Comparison of ENCODE assay signal across 13 cellular contexts in the genomic region with DNA sequence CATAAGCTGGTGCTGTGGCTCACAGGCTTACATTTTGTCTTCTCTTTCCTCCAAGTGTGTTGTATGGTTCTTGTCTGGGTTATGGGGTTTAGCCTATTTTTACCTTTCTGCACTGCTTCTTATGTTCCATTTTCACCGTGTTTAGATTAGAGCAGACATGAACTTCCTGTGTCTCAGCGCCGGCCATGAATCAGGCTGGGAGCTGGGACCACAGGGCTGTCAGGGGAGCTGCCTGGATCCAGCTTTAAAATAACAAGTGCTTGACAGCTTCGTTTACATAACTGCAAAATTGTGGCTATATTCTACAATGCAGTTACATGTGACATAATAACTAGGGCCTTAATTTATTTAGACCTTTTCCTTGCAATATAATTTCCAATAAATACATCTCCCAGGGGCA.
A peak's percentile ranks its signal among the peaks of the same experiment; 100 is the strongest.
DNase-seq lines count a peak whose midpoint lies in the region; ATAC-seq and TF ChIP-seq lines count a peak whose summit lies in the region.
"Had no signal": no experiment of that assay in that cellular context is flagged by ENCODE, and none has a peak within 500 bp of the region (broad histone marks: within the 10 kb centered on the region; RNA-seq: fewer than 3 reads in every experiment).

No MANE protein-coding gene starts in this region.

- no peak for TF ChIP-seq POLR2A in breast epithelium (IDR thresholded peaks at IDR 0.05)

- H3K4me1 ChIP-seq in breast epithelium: no peaks in the 10 kb centered on the region
- peaks cover 12% of the 10 kb centered on the region for H3K4me1 ChIP-seq in mesodermal cell (ENCODE audit: control insufficient read depth, insufficient read depth, low read length, poor library complexity, severe bottlenecking)
- H3K4me1 ChIP-seq in effector memory CD4-positive, alpha-beta T cell (ENCODE audit: control insufficient read depth, insufficient read depth, low read length, poor library complexity, severe bottlenecking): no peaks in the 10 kb centered on the region
- H3K4me1 ChIP-seq: Peyer's patch, testis had no signal

- H3K9me3 ChIP-seq in breast epithelium (no peaks in the 10 kb centered on the region), mesodermal cell (ENCODE audit: control insufficient read depth, low read length) (no peaks in the 10 kb centered on the region)
- no peaks in the 10 kb centered on the region for H3K9me3 ChIP-seq in effector memory CD4-positive, alpha-beta T cell (ENCODE audit: control insufficient read depth, low read length)
- H3K9me3 ChIP-seq: BLaER1, Peyer's patch, testis had no signal

- in situ Hi-C loops in ACHN (cut with HindIII; ENCODE audit: low pct_ligation_motif_present, low pct_unique_long_range_greater_than_20kb, low sequenced_read_pairs): no loop called here

- H3K4me3 ChIP-seq in breast epithelium: no peak overlapping the region
- no peak overlapping the region for H3K4me3 ChIP-seq in mesodermal cell (ENCODE audit: extremely low read depth, insufficient read depth, low read length, poor library complexity, severe bottlenecking)
- H3K4me3 ChIP-seq in effector memory CD4-positive, alpha-beta T cell (ENCODE audit: insufficient read depth, low read depth, low read length, poor library complexity, severe bottlenecking): no peak overlapping the region
- H3K4me3 ChIP-seq: BLaER1, Peyer's patch, testis had no signal

- peak overlapping the region; percentile 34 to 41 for H3K27ac ChIP-seq in breast epithelium
- H3K27ac ChIP-seq in mesodermal cell (ENCODE audit: low read depth, low read length, severe bottlenecking): peak overlapping the region; percentile 31
- no peak overlapping the region for H3K27ac ChIP-seq in effector memory CD4-positive, alpha-beta T cell (ENCODE audit: insufficient read depth, low read length, poor library complexity, severe bottlenecking)
- H3K27ac ChIP-seq: BLaER1, Peyer's patch, testis had no signal

- ATAC-seq in GM18511 (IDR thresholded peaks at IDR 0.05; ENCODE audit: unreplicated experiment) (no peak), GM21447 (IDR thresholded peaks at IDR 0.05; ENCODE audit: unreplicated experiment) (no peak)

- 86 to 100% methylated on average over 1 to 3 of the region's 4 CpGs for WGBS in mesodermal cell (ENCODE audit: insufficient coverage in 2 of 2), 2 experiments

- H3K27me3 ChIP-seq in breast epithelium: no peaks in the 10 kb centered on the region
- H3K27me3 ChIP-seq in effector memory CD4-positive, alpha-beta T cell (replicated peaks; ENCODE audit: control insufficient read depth, insufficient read depth, low read length, poor library complexity, severe bottlenecking): no peaks in the 10 kb centered on the region
- H3K27me3 ChIP-seq: BLaER1, Peyer's patch, testis had no signal

- intact Hi-C loops in breast epithelium (cut with DNase I; ENCODE audit: low total_unique reads): no loop called here

- no peak for TF ChIP-seq CTCF in breast epithelium (IDR thresholded peaks at IDR 0.05)

- H3K36me3 ChIP-seq in breast epithelium (no peaks in the 10 kb centered on the region), mesodermal cell (ENCODE audit: control insufficient read depth, insufficient read depth, low read length) (no peaks in the 10 kb centered on the region)
- no peaks in the 10 kb centered on the region for H3K36me3 ChIP-seq in effector memory CD4-positive, alpha-beta T cell (ENCODE audit: control insufficient read depth, insufficient read depth, low read length)
- H3K36me3 ChIP-seq: BLaER1, Peyer's patch had no signal

- DNase-seq in ACHN (peak; percentile 8), HT1080 (ENCODE audit: low read depth) (peak; percentile 78), breast epithelium (ENCODE audit: low spot score in 2 of 2) (no peak), putamen (ENCODE audit: low spot score) (no peak)
- no peak for DNase-seq in effector memory CD4-positive, alpha-beta T cell
- DNase-seq: activated T-cell treated with anti-CD3 and anti-CD28 coated beads, Interleukin-2, amount 50 U/mL, for 1 hour; central memory CD4-positive, alpha-beta T cell; Peyer's patch; testis had no signal

Comparison
In these comparisons a context has a peak if more than half of its experiments do, and no peak if none do; other contexts are left out.
1. DNase-seq: peak in ACHN (single experiment) and HT1080 (single experiment); none in breast epithelium (0 of 2), effector memory CD4-positive, alpha-beta T cell (0 of 3) and putamen (single experiment).